In the genomic region with DNA sequence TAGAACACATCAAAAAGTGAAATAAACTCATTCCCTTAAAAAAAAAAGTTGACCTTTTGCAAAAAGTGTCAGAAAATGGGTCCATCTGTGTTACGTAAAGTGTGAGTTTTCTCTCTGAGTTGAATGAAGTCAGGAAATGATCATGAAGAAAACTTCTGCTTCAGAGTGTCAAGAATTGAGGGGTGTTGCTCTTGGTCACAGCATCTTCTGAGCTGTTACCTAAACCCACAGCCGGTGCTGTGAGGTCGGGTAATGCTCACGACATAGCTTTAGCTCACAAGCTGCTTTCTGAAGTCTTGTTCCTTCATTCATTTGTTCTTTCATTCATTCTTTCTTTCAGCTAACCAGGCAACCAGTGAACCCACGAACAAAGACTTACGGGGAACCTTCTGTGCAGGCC, we compare ENCODE assay signal across 17 cellular contexts.
A peak's percentile ranks its signal among the peaks of the same experiment; 100 is the strongest.
DNase-seq lines count a peak whose midpoint lies in the region; ATAC-seq and TF ChIP-seq lines count a peak whose summit lies in the region.
"Had no signal": no experiment of that assay in that cellular context is flagged by ENCODE, and none has a peak within 500 bp of the region (broad histone marks: within the 10 kb centered on the region; RNA-seq: fewer than 3 reads in every experiment).

No MANE protein-coding gene starts in this region.

- no peaks in the 10 kb centered on the region for H3K9me3 ChIP-seq in T-helper 17 cell (ENCODE audit: control insufficient read depth, low read length, poor library complexity, severe bottlenecking)
- H3K9me3 ChIP-seq: Caco-2 had no signal

- no peak overlapping the region for H3K4me3 Mint-ChIP-seq in T-helper 17 cell
- H3K4me3 Mint-ChIP-seq in central memory CD8-positive, alpha-beta T cell: no peak overlapping the region
- H3K4me3 Mint-ChIP-seq in natural killer cell: peak overlapping the region; percentile 69
- H3K4me3 Mint-ChIP-seq in mesothelial cell of epicardium: no peak overlapping the region
- H3K4me3 Mint-ChIP-seq: B cell; CD4-positive, alpha-beta T cell; HFFc6 had no signal

- ATAC-seq in T-helper 17 cell: no peak
- no peak for ATAC-seq in central memory CD8-positive, alpha-beta T cell (replicated peaks; ENCODE audit: extremely low read depth, poor library complexity, severe bottlenecking)
- ATAC-seq in natural killer cell: peak; percentile 67 to 95 (median 91)
- ATAC-seq in GM18519 (IDR thresholded peaks at IDR 0.05; ENCODE audit: low FRiP score, unreplicated experiment): no peak
- no peak for ATAC-seq in HG02623 (IDR thresholded peaks at IDR 0.05; ENCODE audit: unreplicated experiment)
- ATAC-seq: HCT116 had no signal

- no peak for DNase-seq in T-helper 17 cell
- no peak for DNase-seq in central memory CD8-positive, alpha-beta T cell (ENCODE audit: low spot score in 2 of 2)
- no peak for DNase-seq in natural killer cell
- DNase-seq in mesothelial cell of epicardium (ENCODE audit: low spot score in 2 of 2, unreplicated experiment in 2 of 2): no peak
- no peak for DNase-seq in stimulated activated CD4-positive, alpha-beta T cell treated with anti-CD3 and anti-CD28 coated beads, Interleukin-4, amount 100 ng/mL, for 4 hours
- DNase-seq: Caco-2; CD4-positive, alpha-beta T cell; DMS153; DMS79; GDM1; GOT3; H7; HFFc6 had no signal

- H3K27ac Mint-ChIP-seq in T-helper 17 cell: peak overlapping the region; percentile 51
- peak overlapping the region; percentile 61 for H3K27ac Mint-ChIP-seq in central memory CD8-positive, alpha-beta T cell (ENCODE audit: low read depth)
- H3K27ac Mint-ChIP-seq in natural killer cell: peak overlapping the region; percentile 74 to 92
- H3K27ac Mint-ChIP-seq in mesothelial cell of epicardium: no peak overlapping the region
- H3K27ac Mint-ChIP-seq: CD4-positive, alpha-beta T cell; HFFc6 had no signal

- H3K27me3 Mint-ChIP-seq in T-helper 17 cell (no peaks in the 10 kb centered on the region), natural killer cell (ENCODE audit: low read depth in 2 of 2) (no peaks in the 10 kb centered on the region), mesothelial cell of epicardium (ENCODE audit: low read depth) (no peaks in the 10 kb centered on the region)
- no peaks in the 10 kb centered on the region for H3K27me3 Mint-ChIP-seq in central memory CD8-positive, alpha-beta T cell
- H3K27me3 Mint-ChIP-seq: B cell; CD4-positive, alpha-beta T cell had no signal

- H3K36me3 Mint-ChIP-seq in T-helper 17 cell (ENCODE audit: low read depth) (peaks cover 4% of the 10 kb centered on the region), natural killer cell (no peaks in the 10 kb centered on the region), mesothelial cell of epicardium (no peaks in the 10 kb centered on the region)
- peaks cover 2% of the 10 kb centered on the region for H3K36me3 Mint-ChIP-seq in central memory CD8-positive, alpha-beta T cell (ENCODE audit: insufficient read depth)

- TF ChIP-seq CTCF in natural killer cell (IDR thresholded peaks at IDR 0.05) (no peak), mesothelial cell of epicardium (IDR thresholded peaks at IDR 0.05; ENCODE audit: unreplicated experiment) (no peak)

- intact Hi-C loops in natural killer cell (cut with micrococcal nuclease): no loop called here

- H3K4me1 Mint-ChIP-seq in T-helper 17 cell: peaks cover 24% of the 10 kb centered on the region
- H3K4me1 Mint-ChIP-seq in central memory CD8-positive, alpha-beta T cell: peaks cover 32% of the 10 kb centered on the region
- H3K4me1 Mint-ChIP-seq in natural killer cell: peaks cover 33 to 37% of the 10 kb centered on the region in 2 donors
- no peaks in the 10 kb centered on the region for H3K4me1 Mint-ChIP-seq in mesothelial cell of epicardium

- H3K9me3 Mint-ChIP-seq in central memory CD8-positive, alpha-beta T cell: no peaks in the 10 kb centered on the region
- H3K9me3 Mint-ChIP-seq in natural killer cell (no peaks in the 10 kb centered on the region), mesothelial cell of epicardium (no peaks in the 10 kb centered on the region)
- H3K9me3 Mint-ChIP-seq: CD4-positive, alpha-beta T cell; HFFc6 had no signal

Comparison
In these comparisons a context has a peak if more than half of its experiments do, and no peak if none do; other contexts are left out.
1. ATAC-seq: peak in natural killer cell (3 of 3); none in T-helper 17 cell (single experiment), central memory CD8-positive, alpha-beta T cell (single experiment), GM18519 (single experiment) and HG02623 (single experiment).